In the genomic region with DNA sequence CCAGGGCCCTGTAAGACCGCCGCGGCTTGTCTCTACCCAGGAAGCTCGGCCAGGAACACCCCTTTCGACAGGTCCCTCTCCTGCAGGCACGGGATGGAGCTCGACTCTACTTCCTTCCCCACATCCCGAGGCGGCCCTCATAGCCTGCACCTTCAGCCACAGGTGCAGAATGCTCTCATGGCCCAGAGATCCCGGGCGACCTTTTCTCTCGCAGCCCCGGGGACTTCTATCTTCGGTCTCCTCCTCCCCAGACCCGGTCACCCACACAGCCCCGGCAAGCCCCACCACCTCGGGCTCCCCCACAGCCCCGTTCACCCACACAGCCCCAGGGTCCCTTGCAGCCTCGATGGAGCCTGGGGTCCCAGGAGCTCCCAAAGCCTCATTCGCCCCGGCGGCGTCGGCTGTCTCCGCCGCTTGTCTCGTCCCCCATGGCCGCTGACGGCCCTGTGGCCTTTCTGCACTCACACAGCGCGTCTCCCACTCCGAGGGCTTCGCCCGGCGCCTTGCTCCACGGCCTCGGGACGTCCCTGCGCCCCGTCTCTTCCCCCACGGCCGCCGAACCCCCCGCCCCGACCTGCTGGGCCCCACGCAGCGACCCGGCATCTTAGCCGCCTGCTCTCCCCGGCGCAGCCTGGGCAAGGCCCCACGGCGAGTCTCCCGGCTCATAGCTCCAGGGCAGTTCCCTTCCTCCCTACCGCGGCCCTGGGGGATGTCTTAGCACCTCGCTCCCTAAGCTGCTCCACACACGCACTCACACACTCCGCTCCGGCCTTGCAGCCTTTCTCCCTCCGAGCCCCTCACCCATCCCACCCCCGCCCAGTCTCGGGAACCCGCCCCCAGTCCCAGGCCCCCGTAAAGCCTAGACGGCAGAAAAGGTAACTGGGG, we compare ENCODE assay signal across 1 cellular context.
TF ChIP-seq lines count a peak whose summit lies in the region.

No MANE protein-coding gene starts in this region.

TF ChIP-seq in HepG2, 621 proteins besides CTCF, POLR2A, EP300 and RAD21 (continued from another document and continues in another):
- TF ChIP-seq RXRA (CRISPR knock-in tag; IDR thresholded peaks at IDR 0.05), result peak; percentile 2; the same call in 1 of the 2 replicates
- no peak for TF ChIP-seq NFIB (CRISPR knock-in tag; IDR thresholded peaks at IDR 0.05; ENCODE audit: borderline replicate concordance)
- TF ChIP-seq, protein P1, sequence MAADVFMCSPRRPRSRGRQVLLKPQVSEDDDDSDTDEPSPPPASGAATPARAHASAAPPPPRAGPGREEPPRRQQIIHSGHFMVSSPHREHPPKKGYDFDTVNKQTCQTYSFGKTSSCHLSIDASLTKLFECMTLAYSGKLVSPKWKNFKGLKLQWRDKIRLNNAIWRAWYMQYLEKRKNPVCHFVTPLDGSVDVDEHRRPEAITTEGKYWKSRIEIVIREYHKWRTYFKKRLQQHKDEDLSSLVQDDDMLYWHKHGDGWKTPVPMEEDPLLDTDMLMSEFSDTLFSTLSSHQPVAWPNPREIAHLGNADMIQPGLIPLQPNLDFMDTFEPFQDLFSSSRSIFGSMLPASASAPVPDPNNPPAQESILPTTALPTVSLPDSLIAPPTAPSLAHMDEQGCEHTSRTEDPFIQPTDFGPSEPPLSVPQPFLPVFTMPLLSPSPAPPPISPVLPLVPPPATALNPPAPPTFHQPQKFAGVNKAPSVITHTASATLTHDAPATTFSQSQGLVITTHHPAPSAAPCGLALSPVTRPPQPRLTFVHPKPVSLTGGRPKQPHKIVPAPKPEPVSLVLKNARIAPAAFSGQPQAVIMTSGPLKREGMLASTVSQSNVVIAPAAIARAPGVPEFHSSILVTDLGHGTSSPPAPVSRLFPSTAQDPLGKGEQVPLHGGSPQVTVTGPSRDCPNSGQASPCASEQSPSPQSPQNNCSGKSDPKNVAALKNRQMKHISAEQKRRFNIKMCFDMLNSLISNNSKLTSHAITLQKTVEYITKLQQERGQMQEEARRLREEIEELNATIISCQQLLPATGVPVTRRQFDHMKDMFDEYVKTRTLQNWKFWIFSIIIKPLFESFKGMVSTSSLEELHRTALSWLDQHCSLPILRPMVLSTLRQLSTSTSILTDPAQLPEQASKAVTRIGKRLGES (CRISPR knock-in tag; IDR thresholded peaks at IDR 0.05; ENCODE audit: borderline replicate concordance), result no peak
- TF ChIP-seq NAIF1 (CRISPR knock-in tag; IDR thresholded peaks at IDR 0.05; ENCODE audit: borderline replicate concordance), result no peak
- TF ChIP-seq, protein P2, sequence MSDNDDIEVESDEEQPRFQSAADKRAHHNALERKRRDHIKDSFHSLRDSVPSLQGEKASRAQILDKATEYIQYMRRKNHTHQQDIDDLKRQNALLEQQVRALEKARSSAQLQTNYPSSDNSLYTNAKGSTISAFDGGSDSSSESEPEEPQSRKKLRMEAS (IDR thresholded peaks at IDR 0.05), result 0 out of 2 replicates have a peak, but pooled peaks have one; percentile 5
- TF ChIP-seq ZNF335 (CRISPR knock-in tag; IDR thresholded peaks at IDR 0.05), result no peak
- no peak for TF ChIP-seq SNAI1 (CRISPR knock-in tag; IDR thresholded peaks at IDR 0.05; ENCODE audit: borderline replicate concordance)
- TF ChIP-seq, protein P3, sequence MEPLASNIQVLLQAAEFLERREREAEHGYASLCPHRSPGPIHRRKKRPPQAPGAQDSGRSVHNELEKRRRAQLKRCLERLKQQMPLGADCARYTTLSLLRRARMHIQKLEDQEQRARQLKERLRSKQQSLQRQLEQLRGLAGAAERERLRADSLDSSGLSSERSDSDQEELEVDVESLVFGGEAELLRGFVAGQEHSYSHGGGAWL (CRISPR knock-in tag; IDR thresholded peaks at IDR 0.05), result no peak
- TF ChIP-seq ZNF879 (CRISPR knock-in tag; IDR thresholded peaks at IDR 0.05), result 0 out of 2 replicates have a peak, but pooled peaks have one; percentile 4
- no peak for TF ChIP-seq ZNF616 (CRISPR knock-in tag; IDR thresholded peaks at IDR 0.05; ENCODE audit: low read depth)
- TF ChIP-seq AGO2 (optimal IDR thresholded peaks at IDR 0.05; ENCODE audit: low read depth, low read length), result peak; percentile 4
- TF ChIP-seq, protein P4, sequence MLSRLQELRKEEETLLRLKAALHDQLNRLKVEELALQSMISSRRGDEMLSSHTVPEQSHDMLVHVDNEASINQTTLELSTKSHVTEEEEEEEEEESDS (CRISPR knock-in tag; IDR thresholded peaks at IDR 0.05; ENCODE audit: borderline replicate concordance), result no peak
- peak; percentile 11; the same call in 1 of the 2 replicates for TF ChIP-seq MTA1 (CRISPR knock-in tag; IDR thresholded peaks at IDR 0.05; ENCODE audit: borderline replicate concordance)
- 0 out of 2 replicates have a peak, but pooled peaks have one; percentile 12 for TF ChIP-seq ZFP90 (CRISPR knock-in tag; IDR thresholded peaks at IDR 0.05; ENCODE audit: borderline replicate concordance)
- no peak for TF ChIP-seq PAWR (CRISPR knock-in tag; IDR thresholded peaks at IDR 0.05; ENCODE audit: borderline replicate concordance)
- no peak for TF ChIP-seq FOSL1 (CRISPR knock-in tag; IDR thresholded peaks at IDR 0.05; ENCODE audit: borderline replicate concordance)
- no peak for TF ChIP-seq RARG (CRISPR knock-in tag; IDR thresholded peaks at IDR 0.05; ENCODE audit: low read depth)
- TF ChIP-seq NFATC3 (CRISPR knock-in tag; IDR thresholded peaks at IDR 0.05), result no peak
- TF ChIP-seq, protein P5, sequence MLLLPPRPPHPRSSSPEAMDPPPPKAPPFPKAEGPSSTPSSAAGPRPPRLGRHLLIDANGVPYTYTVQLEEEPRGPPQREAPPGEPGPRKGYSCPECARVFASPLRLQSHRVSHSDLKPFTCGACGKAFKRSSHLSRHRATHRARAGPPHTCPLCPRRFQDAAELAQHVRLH (CRISPR knock-in tag; IDR thresholded peaks at IDR 0.05; ENCODE audit: borderline replicate concordance, low read depth), result no peak
- 0 out of 2 replicates have a peak, but pooled peaks have one; percentile 27 for TF ChIP-seq RBFOX2 (IDR thresholded peaks at IDR 0.05; ENCODE audit: low read depth, low read length)
- TF ChIP-seq, protein P6, sequence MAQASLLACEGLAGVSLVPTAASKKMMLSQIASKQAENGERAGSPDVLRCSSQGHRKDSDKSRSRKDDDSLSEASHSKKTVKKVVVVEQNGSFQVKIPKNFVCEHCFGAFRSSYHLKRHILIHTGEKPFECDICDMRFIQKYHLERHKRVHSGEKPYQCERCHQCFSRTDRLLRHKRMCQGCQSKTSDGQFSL (CRISPR knock-in tag; IDR thresholded peaks at IDR 0.05), result no peak
- TF ChIP-seq, protein P7, sequence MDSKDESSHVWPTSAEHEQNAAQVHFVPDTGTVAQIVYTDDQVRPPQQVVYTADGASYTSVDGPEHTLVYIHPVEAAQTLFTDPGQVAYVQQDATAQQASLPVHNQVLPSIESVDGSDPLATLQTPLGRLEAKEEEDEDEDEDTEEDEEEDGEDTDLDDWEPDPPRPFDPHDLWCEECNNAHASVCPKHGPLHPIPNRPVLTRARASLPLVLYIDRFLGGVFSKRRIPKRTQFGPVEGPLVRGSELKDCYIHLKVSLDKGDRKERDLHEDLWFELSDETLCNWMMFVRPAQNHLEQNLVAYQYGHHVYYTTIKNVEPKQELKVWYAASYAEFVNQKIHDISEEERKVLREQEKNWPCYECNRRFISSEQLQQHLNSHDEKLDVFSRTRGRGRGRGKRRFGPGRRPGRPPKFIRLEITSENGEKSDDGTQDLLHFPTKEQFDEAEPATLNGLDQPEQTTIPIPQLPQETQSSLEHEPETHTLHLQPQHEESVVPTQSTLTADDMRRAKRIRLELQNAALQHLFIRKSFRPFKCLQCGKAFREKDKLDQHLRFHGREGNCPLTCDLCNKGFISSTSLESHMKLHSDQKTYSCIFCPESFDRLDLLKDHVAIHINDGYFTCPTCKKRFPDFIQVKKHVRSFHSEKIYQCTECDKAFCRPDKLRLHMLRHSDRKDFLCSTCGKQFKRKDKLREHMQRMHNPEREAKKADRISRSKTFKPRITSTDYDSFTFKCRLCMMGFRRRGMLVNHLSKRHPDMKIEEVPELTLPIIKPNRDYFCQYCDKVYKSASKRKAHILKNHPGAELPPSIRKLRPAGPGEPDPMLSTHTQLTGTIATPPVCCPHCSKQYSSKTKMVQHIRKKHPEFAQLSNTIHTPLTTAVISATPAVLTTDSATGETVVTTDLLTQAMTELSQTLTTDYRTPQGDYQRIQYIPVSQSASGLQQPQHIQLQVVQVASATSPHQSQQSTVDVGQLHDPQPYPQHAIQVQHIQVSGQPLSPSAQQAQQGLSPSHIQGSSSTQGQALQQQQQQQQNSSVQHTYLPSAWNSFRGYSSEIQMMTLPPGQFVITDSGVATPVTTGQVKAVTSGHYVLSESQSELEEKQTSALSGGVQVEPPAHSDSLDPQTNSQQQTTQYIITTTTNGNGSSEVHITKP (CRISPR knock-in tag; IDR thresholded peaks at IDR 0.05; ENCODE audit: low read depth), result no peak
- no peak for TF ChIP-seq DR1 (CRISPR knock-in tag; IDR thresholded peaks at IDR 0.05)
- TF ChIP-seq, protein P8, sequence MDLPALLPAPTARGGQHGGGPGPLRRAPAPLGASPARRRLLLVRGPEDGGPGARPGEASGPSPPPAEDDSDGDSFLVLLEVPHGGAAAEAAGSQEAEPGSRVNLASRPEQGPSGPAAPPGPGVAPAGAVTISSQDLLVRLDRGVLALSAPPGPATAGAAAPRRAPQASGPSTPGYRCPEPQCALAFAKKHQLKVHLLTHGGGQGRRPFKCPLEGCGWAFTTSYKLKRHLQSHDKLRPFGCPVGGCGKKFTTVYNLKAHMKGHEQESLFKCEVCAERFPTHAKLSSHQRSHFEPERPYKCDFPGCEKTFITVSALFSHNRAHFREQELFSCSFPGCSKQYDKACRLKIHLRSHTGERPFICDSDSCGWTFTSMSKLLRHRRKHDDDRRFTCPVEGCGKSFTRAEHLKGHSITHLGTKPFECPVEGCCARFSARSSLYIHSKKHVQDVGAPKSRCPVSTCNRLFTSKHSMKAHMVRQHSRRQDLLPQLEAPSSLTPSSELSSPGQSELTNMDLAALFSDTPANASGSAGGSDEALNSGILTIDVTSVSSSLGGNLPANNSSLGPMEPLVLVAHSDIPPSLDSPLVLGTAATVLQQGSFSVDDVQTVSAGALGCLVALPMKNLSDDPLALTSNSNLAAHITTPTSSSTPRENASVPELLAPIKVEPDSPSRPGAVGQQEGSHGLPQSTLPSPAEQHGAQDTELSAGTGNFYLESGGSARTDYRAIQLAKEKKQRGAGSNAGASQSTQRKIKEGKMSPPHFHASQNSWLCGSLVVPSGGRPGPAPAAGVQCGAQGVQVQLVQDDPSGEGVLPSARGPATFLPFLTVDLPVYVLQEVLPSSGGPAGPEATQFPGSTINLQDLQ (CRISPR knock-in tag; IDR thresholded peaks at IDR 0.05), result 0 out of 2 replicates have a peak, but pooled peaks have one; percentile 36
- no peak for TF ChIP-seq MIER3 (CRISPR knock-in tag; IDR thresholded peaks at IDR 0.05; ENCODE audit: borderline replicate concordance)
- TF ChIP-seq, protein P9, sequence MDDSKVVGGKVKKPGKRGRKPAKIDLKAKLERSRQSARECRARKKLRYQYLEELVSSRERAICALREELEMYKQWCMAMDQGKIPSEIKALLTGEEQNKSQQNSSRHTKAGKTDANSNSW (CRISPR knock-in tag; IDR thresholded peaks at IDR 0.05; ENCODE audit: borderline replicate concordance), result no peak
- no peak for TF ChIP-seq SAFB2 (CRISPR knock-in tag; IDR thresholded peaks at IDR 0.05; ENCODE audit: borderline replicate concordance, low read depth)
- TF ChIP-seq ZSCAN22 (CRISPR knock-in tag; IDR thresholded peaks at IDR 0.05), result no peak
- TF ChIP-seq ZNF292 (CRISPR knock-in tag; IDR thresholded peaks at IDR 0.05; ENCODE audit: borderline replicate concordance, low read depth), result no peak
- no peak for TF ChIP-seq ISL2 (CRISPR knock-in tag; IDR thresholded peaks at IDR 0.05)
- no peak for TF ChIP-seq ZNF781 (CRISPR knock-in tag; IDR thresholded peaks at IDR 0.05; ENCODE audit: borderline replicate concordance, not compliant biosample characterization)
- TF ChIP-seq CBX1 (IDR thresholded peaks at IDR 0.05; ENCODE audit: low read depth), result no peak
- TF ChIP-seq FOXM1 (CRISPR knock-in tag; IDR thresholded peaks at IDR 0.05), result no peak
- TF ChIP-seq, protein P10, sequence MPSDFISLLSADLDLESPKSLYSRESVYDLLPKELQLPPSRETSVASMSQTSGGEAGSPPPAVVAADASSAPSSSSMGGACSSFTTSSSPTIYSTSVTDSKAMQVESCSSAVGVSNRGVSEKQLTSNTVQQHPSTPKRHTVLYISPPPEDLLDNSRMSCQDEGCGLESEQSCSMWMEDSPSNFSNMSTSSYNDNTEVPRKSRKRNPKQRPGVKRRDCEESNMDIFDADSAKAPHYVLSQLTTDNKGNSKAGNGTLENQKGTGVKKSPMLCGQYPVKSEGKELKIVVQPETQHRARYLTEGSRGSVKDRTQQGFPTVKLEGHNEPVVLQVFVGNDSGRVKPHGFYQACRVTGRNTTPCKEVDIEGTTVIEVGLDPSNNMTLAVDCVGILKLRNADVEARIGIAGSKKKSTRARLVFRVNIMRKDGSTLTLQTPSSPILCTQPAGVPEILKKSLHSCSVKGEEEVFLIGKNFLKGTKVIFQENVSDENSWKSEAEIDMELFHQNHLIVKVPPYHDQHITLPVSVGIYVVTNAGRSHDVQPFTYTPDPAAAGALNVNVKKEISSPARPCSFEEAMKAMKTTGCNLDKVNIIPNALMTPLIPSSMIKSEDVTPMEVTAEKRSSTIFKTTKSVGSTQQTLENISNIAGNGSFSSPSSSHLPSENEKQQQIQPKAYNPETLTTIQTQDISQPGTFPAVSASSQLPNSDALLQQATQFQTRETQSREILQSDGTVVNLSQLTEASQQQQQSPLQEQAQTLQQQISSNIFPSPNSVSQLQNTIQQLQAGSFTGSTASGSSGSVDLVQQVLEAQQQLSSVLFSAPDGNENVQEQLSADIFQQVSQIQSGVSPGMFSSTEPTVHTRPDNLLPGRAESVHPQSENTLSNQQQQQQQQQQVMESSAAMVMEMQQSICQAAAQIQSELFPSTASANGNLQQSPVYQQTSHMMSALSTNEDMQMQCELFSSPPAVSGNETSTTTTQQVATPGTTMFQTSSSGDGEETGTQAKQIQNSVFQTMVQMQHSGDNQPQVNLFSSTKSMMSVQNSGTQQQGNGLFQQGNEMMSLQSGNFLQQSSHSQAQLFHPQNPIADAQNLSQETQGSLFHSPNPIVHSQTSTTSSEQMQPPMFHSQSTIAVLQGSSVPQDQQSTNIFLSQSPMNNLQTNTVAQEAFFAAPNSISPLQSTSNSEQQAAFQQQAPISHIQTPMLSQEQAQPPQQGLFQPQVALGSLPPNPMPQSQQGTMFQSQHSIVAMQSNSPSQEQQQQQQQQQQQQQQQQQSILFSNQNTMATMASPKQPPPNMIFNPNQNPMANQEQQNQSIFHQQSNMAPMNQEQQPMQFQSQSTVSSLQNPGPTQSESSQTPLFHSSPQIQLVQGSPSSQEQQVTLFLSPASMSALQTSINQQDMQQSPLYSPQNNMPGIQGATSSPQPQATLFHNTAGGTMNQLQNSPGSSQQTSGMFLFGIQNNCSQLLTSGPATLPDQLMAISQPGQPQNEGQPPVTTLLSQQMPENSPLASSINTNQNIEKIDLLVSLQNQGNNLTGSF (CRISPR knock-in tag; IDR thresholded peaks at IDR 0.05), result no peak
- no peak for TF ChIP-seq TBX3 (IDR thresholded peaks at IDR 0.05; ENCODE audit: borderline replicate concordance)
- no peak for TF ChIP-seq BRD4 (CRISPR knock-in tag; IDR thresholded peaks at IDR 0.05)
- TF ChIP-seq, protein P11, sequence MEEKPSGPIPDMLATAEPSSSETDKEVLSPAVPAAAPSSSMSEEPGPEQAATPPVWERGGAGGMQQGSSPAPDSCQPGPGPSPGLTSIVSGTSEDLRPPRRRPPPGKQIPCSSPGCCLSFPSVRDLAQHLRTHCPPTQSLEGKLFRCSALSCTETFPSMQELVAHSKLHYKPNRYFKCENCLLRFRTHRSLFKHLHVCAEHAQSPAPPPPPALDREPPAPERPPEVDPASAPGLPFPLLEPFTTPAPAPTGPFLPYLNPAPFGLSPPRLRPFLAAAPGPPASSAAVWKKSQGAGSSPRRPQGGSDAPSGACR (CRISPR knock-in tag; IDR thresholded peaks at IDR 0.05), result 0 out of 2 replicates have a peak, but pooled peaks have one; percentile 20
- no peak for TF ChIP-seq ONECUT2 (CRISPR knock-in tag; IDR thresholded peaks at IDR 0.05)
